ENCODE assay signal across 1 cellular context in genomic region chr6:28563420-28564095, GRCh38.
A peak's percentile ranks its signal among the peaks of the same experiment; 100 is the strongest.
TF ChIP-seq lines count a peak whose summit lies in the region.

No MANE protein-coding gene starts in this region.

TF ChIP-seq in K562, 482 proteins besides CTCF, POLR2A, EP300 and RAD21 (continues in another document):
- TF ChIP-seq CXXC5 (CRISPR knock-in tag; IDR thresholded peaks at IDR 0.05): 0 out of 2 replicates have a peak, but pooled peaks have one; percentile 37
- 0 out of 2 replicates have a peak, but pooled peaks have one; percentile 22 for TF ChIP-seq ZNF766 (CRISPR knock-in tag; conservative IDR thresholded peaks at IDR 0.05)
- no peak for TF ChIP-seq ELK3 (CRISPR knock-in tag; IDR thresholded peaks at IDR 0.05)
- TF ChIP-seq ZNF583 (CRISPR knock-in tag; IDR thresholded peaks at IDR 0.05): 0 out of 2 replicates have a peak, but pooled peaks have one; percentile 67
- no peak for TF ChIP-seq ZBTB11 (CRISPR knock-in tag; IDR thresholded peaks at IDR 0.05)
- TF ChIP-seq ETV6 (IDR thresholded peaks at IDR 0.05; ENCODE audit: borderline replicate concordance in 1 of 2, low read depth in 2 of 2, low read length in 1 of 2): no peak
- no peak for TF ChIP-seq ETV6 (CRISPR knock-in tag; IDR thresholded peaks at IDR 0.05; ENCODE audit: borderline replicate concordance)
- TF ChIP-seq KDM1A (IDR thresholded peaks at IDR 0.05): 0 out of 4 replicates have a peak, but pooled peaks of 1 of the 2 experiments have one; percentile 16
- 0 out of 2 replicates have a peak, but pooled peaks have one; percentile 26 for TF ChIP-seq ATF7 (IDR thresholded peaks at IDR 0.05)
- 0 out of 2 replicates have a peak, but pooled peaks have one; percentile 62 for TF ChIP-seq TCF15 (CRISPR knock-in tag; IDR thresholded peaks at IDR 0.05)
- TF ChIP-seq BRF2 (IDR thresholded peaks at IDR 0.05; ENCODE audit: borderline replicate concordance, insufficient read depth, insufficient read length): no peak
- peak; percentile 18 for TF ChIP-seq DACH1 (IDR thresholded peaks at IDR 0.05; ENCODE audit: partially characterized antibody)
- peak; percentile 9; the same call in 1 of the 2 replicates for TF ChIP-seq ARID3A (IDR thresholded peaks at IDR 0.05; ENCODE audit: borderline replicate concordance, low read depth, low read length)
- TF ChIP-seq ZC3H8 (IDR thresholded peaks at IDR 0.05): no peak
- peak; percentile 84 for TF ChIP-seq NR2C1 (IDR thresholded peaks at IDR 0.05)
- TF ChIP-seq NR2C1 (tag; IDR thresholded peaks at IDR 0.05): peak; percentile 85
- TF ChIP-seq ZNF311 (CRISPR knock-in tag; IDR thresholded peaks at IDR 0.05): 0 out of 2 replicates have a peak, but pooled peaks have one; percentile 51
- TF ChIP-seq CTBP1 (IDR thresholded peaks at IDR 0.05; ENCODE audit: borderline replicate concordance): peak; percentile 50; the same call in 1 of the 2 replicates
- TF ChIP-seq KAT7 (CRISPR knock-in tag; IDR thresholded peaks at IDR 0.05; ENCODE audit: borderline replicate concordance): no peak
- TF ChIP-seq HES1 (IDR thresholded peaks at IDR 0.05; ENCODE audit: low read depth): no peak
- TF ChIP-seq ZNF644 (tag; IDR thresholded peaks at IDR 0.05; ENCODE audit: low read depth): 0 out of 2 replicates have a peak, but pooled peaks have one; percentile 14
- no peak for TF ChIP-seq CBX1 (IDR thresholded peaks at IDR 0.05; ENCODE audit: low read depth)
- TF ChIP-seq ZNF592 (IDR thresholded peaks at IDR 0.05): peak; percentile 63
- TF ChIP-seq TCF3 (CRISPR knock-in tag; IDR thresholded peaks at IDR 0.05): peak; percentile 48
- peak; percentile 53; the same call in 1 of the 2 replicates for TF ChIP-seq ESRRA (IDR thresholded peaks at IDR 0.05; ENCODE audit: borderline replicate concordance, low read depth)
- no peak for TF ChIP-seq HCFC1 (IDR thresholded peaks at IDR 0.05; ENCODE audit: low read depth, low read length)
- TF ChIP-seq THRAP3 (IDR thresholded peaks at IDR 0.05; ENCODE audit: borderline replicate concordance): no peak
- no peak for TF ChIP-seq NCOA4 (IDR thresholded peaks at IDR 0.05; ENCODE audit: partially characterized antibody)
- no peak for TF ChIP-seq ZNF224 (CRISPR knock-in tag; IDR thresholded peaks at IDR 0.05)
- no peak for TF ChIP-seq BCLAF1 (IDR thresholded peaks at IDR 0.05; ENCODE audit: borderline replicate concordance in 1 of 2, control insufficient read depth in 1 of 2, low read depth in 2 of 2, low read length in 1 of 2)
- TF ChIP-seq RBM17 (IDR thresholded peaks at IDR 0.05; ENCODE audit: borderline replicate concordance, low read depth, low read length): no peak
- TF ChIP-seq TEAD4 (IDR thresholded peaks at IDR 0.05; ENCODE audit: low read length): peak; percentile 7; the same call in 1 of the 2 replicates
- TF ChIP-seq TEAD4 (CRISPR knock-in tag; IDR thresholded peaks at IDR 0.05; ENCODE audit: borderline replicate concordance): no peak
- TF ChIP-seq SOX6 (IDR thresholded peaks at IDR 0.05): peak; percentile 72
- TF ChIP-seq DMBX1 (CRISPR knock-in tag; IDR thresholded peaks at IDR 0.05; ENCODE audit: borderline replicate concordance): peak; percentile 64; the same call in 1 of the 2 replicates
- no peak for TF ChIP-seq SAFB (IDR thresholded peaks at IDR 0.05; ENCODE audit: borderline replicate concordance, low read depth, low read length)
- no peak for TF ChIP-seq MBD1 (CRISPR knock-in tag; IDR thresholded peaks at IDR 0.05)
- 0 out of 2 replicates have a peak, but pooled peaks have one; percentile 55 for TF ChIP-seq ZNF175 (CRISPR knock-in tag; IDR thresholded peaks at IDR 0.05; ENCODE audit: low read depth)
- TF ChIP-seq NR2C2 (CRISPR knock-in tag; IDR thresholded peaks at IDR 0.05): no peak
- peak; percentile 89 for TF ChIP-seq NR2C2 (tag; IDR thresholded peaks at IDR 0.05)
- peak in 1 of 2 experiments; percentile 62; a peak in 2 of 4 replicates for TF ChIP-seq FOXA3 (CRISPR knock-in tag; conservative IDR thresholded peaks at IDR 0.05 in 1 of 2, IDR thresholded peaks at IDR 0.05 in 1 of 2)
- no peak for TF ChIP-seq SP2 (IDR thresholded peaks at IDR 0.05; ENCODE audit: extremely low read depth, low read depth, low read length, poor library complexity, severe bottlenecking)
